ENCODE assay signal across 9 cellular contexts in genomic region chr14:91368681-91369416, GRCh38. TPM values are rescaled to one million over a fixed set of nuclear protein-coding genes. Genes with fewer than 3 reads are reported as not detected.
DNase-seq lines count a peak whose midpoint lies in the region; ATAC-seq and TF ChIP-seq lines count a peak whose summit lies in the region.
"Had no signal": no experiment of that assay in that cellular context is flagged by ENCODE, and none has a peak within 500 bp of the region (broad histone marks: within the 10 kb centered on the region; RNA-seq: fewer than 3 reads in every experiment).

No MANE protein-coding gene starts in this region.

- no peaks in the 10 kb centered on the region for H3K9me3 Mint-ChIP-seq in IgD-negative memory B cell
- no peaks in the 10 kb centered on the region for H3K9me3 Mint-ChIP-seq in WTC11
- no peaks in the 10 kb centered on the region for H3K9me3 Mint-ChIP-seq in naive thymus-derived CD8-positive, alpha-beta T cell

- peaks cover 47% of the 10 kb centered on the region for H3K4me1 ChIP-seq in left ventricle myocardium inferior

- H3K36me3 Mint-ChIP-seq in IgD-negative memory B cell, result peaks cover 3% of the 10 kb centered on the region
- no peaks in the 10 kb centered on the region for H3K36me3 Mint-ChIP-seq in WTC11
- peaks cover 0 to 4% (median 0%) of the 10 kb centered on the region in 3 donors for H3K36me3 Mint-ChIP-seq in naive thymus-derived CD8-positive, alpha-beta T cell

- H3K4me3 Mint-ChIP-seq in IgD-negative memory B cell (peak overlapping the region in 2 of 4 donors; percentile 68 to 77), WTC11 (no peak overlapping the region)
- peak overlapping the region; percentile 34 to 88 (median 72) for H3K4me3 Mint-ChIP-seq in naive thymus-derived CD8-positive, alpha-beta T cell

- peak; percentile 56 for DNase-seq in DMS153 (lab: John Stamatoyannopoulos, UW)
- no peak for DNase-seq in WTC11 (ENCODE audit: low spot score)
- no peak for DNase-seq in naive thymus-derived CD8-positive, alpha-beta T cell
- no peak for DNase-seq in left ventricle myocardium inferior
- no peak for DNase-seq in GDM1 (lab: John Stamatoyannopoulos, UW)
- DNase-seq: PC-3, trophoblast cell had no signal

- H3K9me3 ChIP-seq in left ventricle myocardium inferior (replicated peaks), result no peaks in the 10 kb centered on the region

- H3K27ac Mint-ChIP-seq in IgD-negative memory B cell (peak overlapping the region; percentile 92 to 98 (median 93)), WTC11 (peak overlapping the region; percentile 17)
- peak overlapping the region; percentile 89 to 99 (median 93) for H3K27ac Mint-ChIP-seq in naive thymus-derived CD8-positive, alpha-beta T cell

- H3K4me3 ChIP-seq in left ventricle myocardium inferior, result no peak overlapping the region

- intact Hi-C loops in left ventricle myocardium inferior (cut with micrococcal nuclease), result no loop called here

- H3K27me3 ChIP-seq in left ventricle myocardium inferior (ENCODE audit: low read depth), result peaks cover 49% of the 10 kb centered on the region

- no peak overlapping the region for H3K27ac ChIP-seq in left ventricle myocardium inferior (replicated peaks)

- H3K36me3 ChIP-seq in left ventricle myocardium inferior, result no peaks in the 10 kb centered on the region

- TF ChIP-seq CTCF in WTC11 (IDR thresholded peaks at IDR 0.05) (no peak), left ventricle myocardium inferior (IDR thresholded peaks at IDR 0.05; ENCODE audit: borderline replicate concordance) (no peak)

- H3K4me1 Mint-ChIP-seq in IgD-negative memory B cell, result peaks cover 45 to 84% (median 70%) of the 10 kb centered on the region in 3 donors
- peaks cover 67% of the 10 kb centered on the region for H3K4me1 Mint-ChIP-seq in WTC11
- peaks cover 58 to 99% (median 97%) of the 10 kb centered on the region in 4 donors for H3K4me1 Mint-ChIP-seq in naive thymus-derived CD8-positive, alpha-beta T cell

- CTCF ChIA-PET in WTC11 (lab: Charles Lee), result interaction anchor here (0.8 to 8.9 kb wide), 2 partner anchors 14 to 45 kb away, joined by 3 to 44 read pairs; no protein-coding TSS in a partner anchor

- H3K27me3 Mint-ChIP-seq in IgD-negative memory B cell, result peaks cover 1% of the 10 kb centered on the region
- no peaks in the 10 kb centered on the region for H3K27me3 Mint-ChIP-seq in WTC11 (ENCODE audit: low read depth)
- H3K27me3 Mint-ChIP-seq in naive thymus-derived CD8-positive, alpha-beta T cell, result no peaks in the 10 kb centered on the region

- POLR2A ChIA-PET in WTC11 (lab: Charles Lee), result no interaction called here
- POLR2A ChIA-PET in naive thymus-derived CD8-positive, alpha-beta T cell (lab: Charles Lee), result interaction anchor here (0.8 to 13.3 kb wide), 6 partner anchors 13 to 47 kb away, joined by 3 to 200 read pairs (median 6); no protein-coding TSS in a partner anchor

- ATAC-seq in WTC11 (no peak), GM18907 (IDR thresholded peaks at IDR 0.05; ENCODE audit: unreplicated experiment) (no peak)
- ATAC-seq in naive thymus-derived CD8-positive, alpha-beta T cell, result no peak

TF ChIP-seq in WTC11, 78 proteins besides CTCF, POLR2A, EP300 and RAD21:
- no peak for TF ChIP-seq ESRRA (CRISPR knock-in tag; IDR thresholded peaks at IDR 0.05; ENCODE audit: borderline replicate concordance)
- no peak for TF ChIP-seq CREM (CRISPR knock-in tag; IDR thresholded peaks at IDR 0.05)
- no peak for TF ChIP-seq TP53 (CRISPR knock-in tag; IDR thresholded peaks at IDR 0.05)
- TF ChIP-seq HMGA2 (CRISPR knock-in tag; IDR thresholded peaks at IDR 0.05), result no peak
- no peak for TF ChIP-seq ATF1 (CRISPR knock-in tag; IDR thresholded peaks at IDR 0.05)
- TF ChIP-seq FOXK1 (CRISPR knock-in tag; IDR thresholded peaks at IDR 0.05), result no peak
- no peak for TF ChIP-seq SOX15 (CRISPR knock-in tag; IDR thresholded peaks at IDR 0.05)
- TF ChIP-seq IRF1 (CRISPR knock-in tag; IDR thresholded peaks at IDR 0.05), result no peak
- no peak for TF ChIP-seq MYBL2 (CRISPR knock-in tag; IDR thresholded peaks at IDR 0.05)
- TF ChIP-seq USF2 (CRISPR knock-in tag; IDR thresholded peaks at IDR 0.05), result no peak
- no peak for TF ChIP-seq MAX (CRISPR knock-in tag; IDR thresholded peaks at IDR 0.05)
- no peak for TF ChIP-seq CBFB (CRISPR knock-in tag; IDR thresholded peaks at IDR 0.05; ENCODE audit: low read depth)
TF ChIP-seq in WTC11: peak in this region for 0.

RNA-seq across cellular contexts. Expression of gene CCDC88C, which starts 48.8 kb away (rescaled TPM):
- polyA plus RNA-seq in IgD-negative memory B cell, result 30.5 TPM
- total RNA-seq in WTC11 (2021), result 46.4 to 64.8 TPM (median 46.6 TPM) in 3 replicates
- 100 to 1,000 TPM; 300 to 322 TPM for total RNA-seq in naive thymus-derived CD8-positive, alpha-beta T cell
- 10 to 100 TPM; 23.4 to 41.9 (median 24.0) TPM for polyA plus RNA-seq in naive thymus-derived CD8-positive, alpha-beta T cell
- total RNA-seq in left ventricle myocardium inferior, result 2.8 TPM

Comparison
In these comparisons a context has a peak if more than half of its experiments do, and no peak if none do; other contexts are left out.
1. H3K27ac Mint-ChIP-seq: peak in every context shown above with its lines; median percentile 93 in IgD-negative memory B cell; 93 in naive thymus-derived CD8-positive, alpha-beta T cell; 17 in WTC11.
2. RNA of gene CCDC88C, which starts 48.8 kb away (total RNA-seq): 300 to 322 TPM in naive thymus-derived CD8-positive, alpha-beta T cell and 46.4 to 64.8 TPM in WTC11; 2.8 TPM in left ventricle myocardium inferior (single experiment); every median in the first group is over 10 times any median in the second.